In genomic region chr2:70084973-70085710, GRCh38 we compare ENCODE assay signal across 8 cellular contexts. TPM values are rescaled to one million over a fixed set of nuclear protein-coding genes. Genes with fewer than 3 reads are reported as not detected.
DNase-seq lines count a peak whose midpoint lies in the region; ATAC-seq and TF ChIP-seq lines count a peak whose summit lies in the region.

No MANE protein-coding gene starts in this region.

- peak overlapping the region; percentile 87 for H3K4me2 ChIP-seq in MM.1S (ENCODE audit: low read depth, low read length)

- peak overlapping the region; percentile 99 for H3K27ac ChIP-seq in CD8-positive, alpha-beta T cell (ENCODE audit: low read depth, low read length)
- H3K27ac ChIP-seq in MM.1S (ENCODE audit: low read length) (peak overlapping the region; percentile 99), dorsolateral prefrontal cortex (peak overlapping the region; percentile 100), mucosa of rectum (ENCODE audit: low read depth in 2 of 2, low read length in 2 of 2) (peak overlapping the region; percentile 96 to 100), stomach smooth muscle (ENCODE audit: low read length) (peak overlapping the region; percentile 100)

- H3F3A ChIP-seq in MM.1S (ENCODE audit: insufficient read depth, low read length) = peaks cover 61% of the 10 kb centered on the region

- peak; percentile 33 for ATAC-seq in CD8-positive, alpha-beta T cell
- ATAC-seq in HG02840 (IDR thresholded peaks at IDR 0.05; ENCODE audit: low FRiP score, unreplicated experiment) (no peak), GM18519 (IDR thresholded peaks at IDR 0.05; ENCODE audit: low FRiP score, unreplicated experiment) (no peak)

- peak; percentile 25 to 77 (median 74) for DNase-seq in CD8-positive, alpha-beta T cell
- DNase-seq in MM.1S (peak; percentile 89), dorsolateral prefrontal cortex (peak in 1 of 10 donors; percentile 59)
- DNase-seq in activated CD4-positive, alpha-beta T cell treated with anti-CD3 and anti-CD28 coated beads for 48 hours = peak; percentile 71

- H3K9me3 Mint-ChIP-seq in CD8-positive, alpha-beta T cell = no peaks in the 10 kb centered on the region

- peak overlapping the region; percentile 92 for H3K4me3 ChIP-seq in CD8-positive, alpha-beta T cell (ENCODE audit: low read depth, low read length)
- H3K4me3 ChIP-seq in MM.1S (ENCODE audit: low read length) (peak overlapping the region; percentile 87), dorsolateral prefrontal cortex (peak overlapping the region; percentile 61 to 99 (median 92)), mucosa of rectum (ENCODE audit: low read length in 2 of 2) (peak overlapping the region; percentile 79 to 87), stomach smooth muscle (ENCODE audit: low read length in 2 of 2) (peak overlapping the region; percentile 72 to 98)

- peaks cover 63% of the 10 kb centered on the region for H3K36me3 Mint-ChIP-seq in CD8-positive, alpha-beta T cell

- no peak for TF ChIP-seq CTCF in CD8-positive, alpha-beta T cell (IDR thresholded peaks at IDR 0.05)
- TF ChIP-seq CTCF in MM.1S (IDR thresholded peaks at IDR 0.05; ENCODE audit: low read length) (no peak), dorsolateral prefrontal cortex (IDR thresholded peaks at IDR 0.05 in 54 of 56, conservative IDR thresholded peaks at IDR 0.05 in 2 of 56; ENCODE audit: low read depth in 1 of 56, partially characterized antibody in 56 of 56) (no peak)

- peak overlapping the region; percentile 100 for H3K27ac Mint-ChIP-seq in CD8-positive, alpha-beta T cell

- H3K9me2 ChIP-seq in MM.1S (replicated peaks; ENCODE audit: insufficient read depth, low read length) = no peaks in the 10 kb centered on the region

- POLR2A ChIA-PET in CD8-positive, alpha-beta T cell (lab: Charles Lee) = interaction anchor here (0.7 to 18.5 kb wide), 16 partner anchors 9 to 256 kb away, joined by 3 to 495 read pairs (median 14); partner anchors contain the start of genes C2orf42, MXD1, PCYOX1 and SNRNP27

- H3K9ac ChIP-seq in MM.1S (ENCODE audit: low read length) (peak overlapping the region; percentile 100), mucosa of rectum (ENCODE audit: low read depth in 1 of 2, low read length in 2 of 2) (peak overlapping the region; percentile 93 to 97), stomach smooth muscle (ENCODE audit: low read length in 2 of 2) (peak overlapping the region; percentile 99)

- H3K27me3 Mint-ChIP-seq in CD8-positive, alpha-beta T cell (ENCODE audit: low read depth) = no peaks in the 10 kb centered on the region

- H3K27me3 ChIP-seq in CD8-positive, alpha-beta T cell (ENCODE audit: insufficient read depth, low read length) = no peaks in the 10 kb centered on the region
- H3K27me3 ChIP-seq in MM.1S (replicated peaks; ENCODE audit: insufficient read depth, low read length) (no peaks in the 10 kb centered on the region), dorsolateral prefrontal cortex (no peaks in the 10 kb centered on the region), mucosa of rectum (ENCODE audit: control insufficient read depth in 2 of 2, insufficient read depth in 2 of 2, low read length in 2 of 2) (no peaks in the 10 kb centered on the region), stomach smooth muscle (ENCODE audit: control insufficient read depth in 1 of 2, insufficient read depth in 2 of 2, low read length in 2 of 2) (no peaks in the 10 kb centered on the region)

- no peaks in the 10 kb centered on the region for H3K9me3 ChIP-seq in CD8-positive, alpha-beta T cell (ENCODE audit: low read length)
- H3K9me3 ChIP-seq in MM.1S (replicated peaks; ENCODE audit: insufficient read depth, low read length) (no peaks in the 10 kb centered on the region), mucosa of rectum (ENCODE audit: control insufficient read depth in 2 of 2, low read length in 2 of 2) (no peaks in the 10 kb centered on the region), stomach smooth muscle (ENCODE audit: control insufficient read depth in 2 of 2, low read length in 2 of 2) (no peaks in the 10 kb centered on the region)

- H3K4me1 Mint-ChIP-seq in CD8-positive, alpha-beta T cell (ENCODE audit: low read depth) = peaks cover 57% of the 10 kb centered on the region

- H3K4me1 ChIP-seq in CD8-positive, alpha-beta T cell (ENCODE audit: insufficient read depth, low read length) = peaks cover 47% of the 10 kb centered on the region
- H3K4me1 ChIP-seq in MM.1S (ENCODE audit: low read length) = peaks cover 41% of the 10 kb centered on the region
- peaks cover 32 to 60% of the 10 kb centered on the region in 2 donors for H3K4me1 ChIP-seq in mucosa of rectum (ENCODE audit: control insufficient read depth in 2 of 2, insufficient read depth in 2 of 2, low read length in 2 of 2)
- peaks cover 34% of the 10 kb centered on the region for H3K4me1 ChIP-seq in stomach smooth muscle (ENCODE audit: control insufficient read depth, insufficient read depth, low read length)

- intact Hi-C loops in CD8-positive, alpha-beta T cell (cut with DNase I, micrococcal nuclease) = loop anchor here (1.0 to 10.0 kb wide), 3 partner anchors 14 to 440 kb away; partner anchors contain the start of genes AAK1 (in 1 of the 2) and MXD1 (in 1 of the 2)
- intact Hi-C loops in dorsolateral prefrontal cortex (cut with DNase I) = loop anchor here (5.0 kb wide), 2 partner anchors 37 to 217 kb away; partner anchors contain the start of gene FAM136A (in 1 of the 2)

- peak overlapping the region; percentile 98 for H3K4me3 Mint-ChIP-seq in CD8-positive, alpha-beta T cell

- H3K79me2 ChIP-seq in MM.1S (ENCODE audit: low read length) = peaks cover 37% of the 10 kb centered on the region

- peak overlapping the region; percentile 45 for H2AFZ ChIP-seq in MM.1S (ENCODE audit: low read length)

- peaks cover 8% of the 10 kb centered on the region for H3K36me3 ChIP-seq in CD8-positive, alpha-beta T cell (ENCODE audit: insufficient read depth, low read length)
- H3K36me3 ChIP-seq in MM.1S (replicated peaks; ENCODE audit: insufficient read depth, low read length) (peaks cover 4% of the 10 kb centered on the region; the same call in 1 of the 2 replicates), mucosa of rectum (ENCODE audit: control insufficient read depth in 2 of 2, insufficient read depth in 2 of 2, low read length in 2 of 2) (peaks cover 4 to 16% of the 10 kb centered on the region in 2 donors), stomach smooth muscle (ENCODE audit: control insufficient read depth in 2 of 2, insufficient read depth in 2 of 2, low read length in 2 of 2) (peaks cover 26 to 29% of the 10 kb centered on the region in 2 donors)

- no peaks in the 10 kb centered on the region for H4K20me1 ChIP-seq in MM.1S (ENCODE audit: insufficient read depth, low read length)

- CTCF ChIA-PET in CD8-positive, alpha-beta T cell (lab: Charles Lee) = interaction anchor here (1.1 to 12.5 kb wide), 7 partner anchors 14 to 173 kb away, joined by 5 to 196 read pairs (median 9); partner anchors contain the start of gene MXD1

RNA-seq across cellular contexts. Expression of gene PCBP1, which starts 2.1 kb away (rescaled TPM):
- total RNA-seq in CD8-positive, alpha-beta T cell = 100 to 1,000 TPM; 239 to 255 TPM
- total RNA-seq in dorsolateral prefrontal cortex = 100 to 1,000 TPM; 118 to 237 (median 174) TPM
